In the genomic region with DNA sequence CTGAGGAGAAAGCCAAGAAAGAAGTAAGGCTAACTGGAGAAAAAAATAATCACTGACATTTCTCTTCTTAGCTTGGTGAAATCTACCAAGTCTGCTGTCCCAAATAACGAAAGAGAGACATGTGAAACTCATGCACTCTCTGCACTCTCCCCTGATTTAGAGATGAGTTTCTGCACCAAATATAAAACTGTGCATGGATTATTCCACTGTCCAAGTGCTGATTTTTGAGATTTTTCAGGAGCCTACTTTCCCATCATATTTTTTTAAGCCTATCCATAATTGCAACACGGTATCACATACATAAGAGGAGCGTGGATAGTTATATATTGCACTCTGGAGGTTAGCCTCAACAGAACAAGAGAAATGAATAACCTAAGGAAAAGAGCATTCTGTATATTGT, we compare ENCODE assay signal across 35 cellular contexts. TPM values are rescaled to one million over a fixed set of nuclear protein-coding genes. Genes with fewer than 3 reads are reported as not detected.
"Had no signal": no experiment of that assay in that cellular context is flagged by ENCODE, and none has a peak within 500 bp of the region (broad histone marks: within the 10 kb centered on the region; RNA-seq: fewer than 3 reads in every experiment).

No MANE protein-coding gene starts in this region.

- H3K9me3 Mint-ChIP-seq: dendritic cell treated with granulocyte-macrophage colony-stimulating factor and Interleukin-4, amounts not matched to agents 40 ng/mL and 50 ng/mL, for 4 days; endodermal cell; mesothelial cell of epicardium had no signal

- H3K9me3 ChIP-seq: esophagus squamous epithelium, gastrocnemius medialis, heart right ventricle, left lung, lower lobe of right lung, mucosa of descending colon had no signal

- H3K27ac Mint-ChIP-seq: dendritic cell treated with granulocyte-macrophage colony-stimulating factor and Interleukin-4, amounts not matched to agents 40 ng/mL and 50 ng/mL, for 4 days; effector memory CD8-positive, alpha-beta T cell; endodermal cell; mesothelial cell of epicardium; naive B cell; naive thymus-derived CD8-positive, alpha-beta T cell had no signal

- H3K4me3 ChIP-seq: esophagus squamous epithelium, gastrocnemius medialis, heart right ventricle, left lung, lower lobe of right lung, mucosa of descending colon had no signal

- DNase-seq: cortex of kidney; effector CD8-positive, alpha-beta T cell; effector memory CD8-positive, alpha-beta T cell; endodermal cell; erythroblast; esophagus squamous epithelium; foreskin fibroblast; foreskin melanocyte; gastrocnemius medialis; glutamatergic neuron; head of caudate nucleus; heart right ventricle; hippocampal formation; left cardiac atrium; left lung; left ventricle myocardium superior; lower lobe of right lung; mesenchymal stem cell; mucosa of descending colon; naive B cell; naive thymus-derived CD8-positive, alpha-beta T cell had no signal

- ATAC-seq: effector memory CD8-positive, alpha-beta T cell; esophagus mucosa; gastrocnemius medialis; heart right ventricle; left cardiac atrium; left lung; left ventricle myocardium superior; lower lobe of right lung; mucosa of descending colon; naive thymus-derived CD8-positive, alpha-beta T cell had no signal

- H3K27ac ChIP-seq: epithelial cell of prostate, esophagus squamous epithelium, gastrocnemius medialis, heart right ventricle, left lung, lower lobe of right lung had no signal

- H3K4me3 Mint-ChIP-seq: dendritic cell treated with granulocyte-macrophage colony-stimulating factor and Interleukin-4, amounts not matched to agents 40 ng/mL and 50 ng/mL, for 4 days; effector memory CD8-positive, alpha-beta T cell; endodermal cell; mesothelial cell of epicardium; naive B cell; naive thymus-derived CD8-positive, alpha-beta T cell had no signal

- H3K4me1 ChIP-seq: esophagus squamous epithelium, gastrocnemius medialis, heart right ventricle, left lung, lower lobe of right lung had no signal

- H3K36me3 Mint-ChIP-seq: mesothelial cell of epicardium; naive B cell; naive thymus-derived CD8-positive, alpha-beta T cell had no signal

- H3K36me3 ChIP-seq: esophagus squamous epithelium, gastrocnemius medialis, heart right ventricle, left lung, lower lobe of right lung had no signal

- H3K27me3 ChIP-seq: esophagus squamous epithelium, gastrocnemius medialis, left lung had no signal

- FAIRE-seq: endometrium, islet of Langerhans, keratinocyte had no signal

- H3K27me3 Mint-ChIP-seq: dendritic cell treated with granulocyte-macrophage colony-stimulating factor and Interleukin-4, amounts not matched to agents 40 ng/mL and 50 ng/mL, for 4 days; effector memory CD8-positive, alpha-beta T cell; naive B cell; naive thymus-derived CD8-positive, alpha-beta T cell had no signal

- H3K4me1 Mint-ChIP-seq: naive B cell; naive thymus-derived CD8-positive, alpha-beta T cell had no signal

RNA-seq across cellular contexts. Expression of gene RIT2, which starts 10.0 kb away (rescaled TPM):
- total RNA-seq: dermis microvascular lymphatic vessel endothelial cell; esophagus mucosa; esophagus squamous epithelium; gastrocnemius medialis; glomerular endothelial cell; heart right ventricle; kidney epithelial cell; left cardiac atrium; left lung; left ventricle myocardium superior; lower leg skin; lower lobe of right lung; lung microvascular endothelial cell; mesenteric fat pad; mesothelial cell of epicardium; myocyte; naive thymus-derived CD8-positive, alpha-beta T cell had no signal
- polyA plus RNA-seq: heart right ventricle; keratinocyte; naive thymus-derived CD8-positive, alpha-beta T cell had no signal
